In the genomic region with DNA sequence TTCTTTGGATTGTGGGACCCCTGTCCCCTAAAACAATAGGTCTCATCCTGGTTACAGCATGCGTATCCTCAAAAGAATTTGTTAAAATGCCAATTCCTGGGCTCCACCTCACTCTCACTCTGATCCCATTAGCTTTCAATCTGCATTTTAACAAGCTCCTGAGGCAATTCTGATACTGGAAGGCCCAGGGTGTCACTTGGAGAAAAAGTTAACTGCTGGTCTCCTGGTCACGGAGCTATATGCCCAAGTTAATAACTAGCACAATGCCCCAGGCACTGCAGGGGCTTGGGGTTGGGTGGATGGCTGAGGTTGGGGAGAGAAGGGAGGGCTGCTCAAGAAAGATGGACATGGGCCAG, we compare ENCODE assay signal across 25 cellular contexts. TPM values are rescaled to one million over a fixed set of nuclear protein-coding genes. Genes with fewer than 3 reads are reported as not detected.
DNase-seq lines count a peak whose midpoint lies in the region; ATAC-seq and TF ChIP-seq lines count a peak whose summit lies in the region.
"Had no signal": no experiment of that assay in that cellular context is flagged by ENCODE, and none has a peak within 500 bp of the region (broad histone marks: within the 10 kb centered on the region; RNA-seq: fewer than 3 reads in every experiment).

No MANE protein-coding gene starts in this region.

- H3K27ac Mint-ChIP-seq in nephron progenitor cell, result peak overlapping the region; percentile 95
- H3K27ac Mint-ChIP-seq: activated CD4-positive, alpha-beta memory T cell treated with anti-CD3 and anti-CD28 coated beads for 36 hours; activated naive CD4-positive, alpha-beta T cell treated with anti-CD3 and anti-CD28 coated beads for 36 hours; CD4-positive, alpha-beta T cell had no signal

- no peaks in the 10 kb centered on the region for H3K9me3 Mint-ChIP-seq in nephron progenitor cell
- H3K9me3 Mint-ChIP-seq: activated CD4-positive, alpha-beta memory T cell treated with anti-CD3 and anti-CD28 coated beads for 36 hours; activated naive CD4-positive, alpha-beta T cell treated with anti-CD3 and anti-CD28 coated beads for 36 hours; CD4-positive, alpha-beta T cell had no signal

- 64 to 67% methylated on average over 1 to 2 of the region's 2 CpGs for WGBS in gastroesophageal sphincter (ENCODE audit: low coverage in 1 of 2), 2 donors

- peak overlapping the region; percentile 36 to 41 for H3K27ac ChIP-seq in right atrium auricular region
- peak overlapping the region in 3 of 4 donors; percentile 59 to 70 (median 65) for H3K27ac ChIP-seq in gastroesophageal sphincter
- peak overlapping the region; percentile 70 for H3K27ac ChIP-seq in vagina

- no peaks in the 10 kb centered on the region for H3K36me3 Mint-ChIP-seq in nephron progenitor cell (ENCODE audit: low read depth)
- H3K36me3 Mint-ChIP-seq: activated CD4-positive, alpha-beta memory T cell treated with anti-CD3 and anti-CD28 coated beads for 36 hours had no signal

- intact Hi-C loops in left cardiac atrium (cut with DNase I) (loop anchor here in 1 of 2 donors (5.0 to 10.0 kb wide), 2 partner anchors 56 to 67 kb away; partner anchors contain the start of gene APPL1), vagina (cut with DNase I) (loop anchor here (10.0 kb wide), 1 partner anchor 156 kb away; no protein-coding TSS in a partner anchor)

- DNase-seq in right atrium auricular region (ENCODE audit: low spot score), result no peak
- DNase-seq in left cardiac atrium, result no peak
- no peak for DNase-seq in nephron progenitor cell
- DNase-seq in vagina (ENCODE audit: extremely low spot score in 2 of 2), result no peak
- DNase-seq in central memory CD4-positive, alpha-beta T cell, result no peak
- no peak for DNase-seq in C1 segment of cervical spinal cord (lab: John Stamatoyannopoulos, UW)
- DNase-seq in DMS114 treated with DMSO at 0.1 percent for 48 hours (lab: John Stamatoyannopoulos, UW; ENCODE audit: unreplicated experiment), result no peak
- DNase-seq: ACHN; activated CD4-positive, alpha-beta memory T cell treated with anti-CD3 and anti-CD28 coated beads for 36 hours; activated naive CD4-positive, alpha-beta T cell treated with anti-CD3 and anti-CD28 coated beads for 36 hours; activated T-cell treated with anti-CD3 and anti-CD28 coated beads, Interleukin-2, amount 50 U/mL, for 1 hour; CD4-positive, alpha-beta T cell; DMS53; MG63; naive thymus-derived CD4-positive, alpha-beta T cell; NCI-H1436 treated with DMSO at 0.1 percent for 48 hours; posterior cingulate gyrus; stimulated activated CD4-positive, alpha-beta T cell treated with anti-CD3 and anti-CD28 coated beads, Interleukin-2, amount 100 ng/mL, for 48 hours; T-helper 2 cell had no signal

- peaks cover 0 to 51% of the 10 kb centered on the region in 2 donors for H3K4me1 ChIP-seq in right atrium auricular region
- H3K4me1 ChIP-seq in gastroesophageal sphincter, result peaks cover 0 to 76% (median 27%) of the 10 kb centered on the region in 3 donors
- peaks cover 80% of the 10 kb centered on the region for H3K4me1 ChIP-seq in vagina

- H3K9me3 ChIP-seq in right atrium auricular region (no peaks in the 10 kb centered on the region), gastroesophageal sphincter (no peaks in the 10 kb centered on the region), vagina (no peaks in the 10 kb centered on the region)
- H3K9me3 ChIP-seq: MG63 had no signal

- H3K36me3 ChIP-seq in right atrium auricular region (no peaks in the 10 kb centered on the region), gastroesophageal sphincter (no peaks in the 10 kb centered on the region), vagina (no peaks in the 10 kb centered on the region)
- H3K36me3 ChIP-seq: MG63 had no signal

- TF ChIP-seq CTCF in right atrium auricular region (IDR thresholded peaks at IDR 0.05) (no peak), gastroesophageal sphincter (IDR thresholded peaks at IDR 0.05) (no peak), nephron progenitor cell (IDR thresholded peaks at IDR 0.05) (no peak), vagina (IDR thresholded peaks at IDR 0.05) (no peak)

- TF ChIP-seq POLR2A in gastroesophageal sphincter (IDR thresholded peaks at IDR 0.05), result no peak
- no peak for TF ChIP-seq POLR2A in vagina (IDR thresholded peaks at IDR 0.05)

- no peaks in the 10 kb centered on the region for H3K27me3 ChIP-seq in right atrium auricular region
- no peaks in the 10 kb centered on the region for H3K27me3 ChIP-seq in gastroesophageal sphincter
- no peaks in the 10 kb centered on the region for H3K27me3 ChIP-seq in vagina
- H3K27me3 ChIP-seq: MG63 had no signal

- ATAC-seq in left cardiac atrium (no peak), gastroesophageal sphincter (no peak)
- ATAC-seq: HCT116; naive thymus-derived CD4-positive, alpha-beta T cell; Panc1 had no signal

- H3K4me1 Mint-ChIP-seq in nephron progenitor cell, result peaks cover 82% of the 10 kb centered on the region

- TF ChIP-seq EP300 in gastroesophageal sphincter (IDR thresholded peaks at IDR 0.05), result no peak

- no peaks in the 10 kb centered on the region for H3K27me3 Mint-ChIP-seq in nephron progenitor cell (ENCODE audit: low read depth, poor library complexity)

- H3K4me3 ChIP-seq in right atrium auricular region, result no peak overlapping the region
- H3K4me3 ChIP-seq in gastroesophageal sphincter, result no peak overlapping the region
- no peak overlapping the region for H3K4me3 ChIP-seq in vagina
- H3K4me3 ChIP-seq: coronary artery, MG63 had no signal

- peak overlapping the region; percentile 71 for H3K4me3 Mint-ChIP-seq in nephron progenitor cell
- H3K4me3 Mint-ChIP-seq: activated CD4-positive, alpha-beta memory T cell treated with anti-CD3 and anti-CD28 coated beads for 36 hours; activated naive CD4-positive, alpha-beta T cell treated with anti-CD3 and anti-CD28 coated beads for 36 hours; CD4-positive, alpha-beta T cell; naive thymus-derived CD4-positive, alpha-beta T cell had no signal

RNA-seq across cellular contexts. Expression of gene IL17RD, which starts 4.4 kb away (rescaled TPM):
- total RNA-seq in right atrium auricular region, result 1 to 10 TPM; 2.1 to 2.8 TPM
- 1 to 10 TPM; 3.9 to 5.9 TPM for total RNA-seq in left cardiac atrium
- total RNA-seq in gastroesophageal sphincter, result 10 to 100 TPM in 2 of 4 donors, 1 to 10 TPM in 2; 4.5 to 15.9 (median 8.7) TPM
- 17.2 TPM for total RNA-seq in vagina
- total RNA-seq: CD4-positive, alpha-beta T cell had no signal

RNA-seq across cellular contexts. Expression of gene HESX1, which starts 39.1 kb away (rescaled TPM):
- total RNA-seq in right atrium auricular region, result 1 to 10 TPM in 1 of 2 donors, under 1 TPM in 1; 0.75 to 1.2 TPM
- total RNA-seq in left cardiac atrium, result under 1 TPM in 1 of 2 donors, not detected in 1; 0.56 TPM
- not detected for total RNA-seq in gastroesophageal sphincter
- total RNA-seq in vagina, result not detected
- total RNA-seq: frontal cortex; naive thymus-derived CD4-positive, alpha-beta T cell; skeletal muscle tissue had no signal
